8 cellular contexts compared by ENCODE assay signal in genomic region chr2:61671561-61672315, GRCh38.
DNase-seq lines count a peak whose midpoint lies in the region; ATAC-seq and TF ChIP-seq lines count a peak whose summit lies in the region.

No MANE protein-coding gene starts in this region.

- H3K4me3 Mint-ChIP-seq in GM23338 = peak overlapping the region; percentile 14; the same call in 1 of the 3 replicates
- peak overlapping the region; percentile 63 for H3K4me3 Mint-ChIP-seq in activated CD4-positive, alpha-beta memory T cell treated with anti-CD3 and anti-CD28 coated beads, Interleukin-2, amount 10 ng/mL, durations not matched to agents 7 days and 5 days

- no peaks in the 10 kb centered on the region for H4K20me1 ChIP-seq in GM23338 (replicated peaks; ENCODE audit: insufficient read depth)

- H3K4me3 ChIP-seq in GM23338 (no peak overlapping the region), heart right ventricle (peak overlapping the region in 8 of 10 donors; percentile 15 to 31 (median 26)), skeletal muscle satellite cell (ENCODE audit: low read length) (peak overlapping the region; percentile 54)

- no peak for TF ChIP-seq CTCF in GM23338 (conservative IDR thresholded peaks at IDR 0.05; ENCODE audit: low read depth in 2 of 2)
- TF ChIP-seq CTCF in heart right ventricle (IDR thresholded peaks at IDR 0.05) = no peak

- peak overlapping the region; percentile 49 for H3K27ac Mint-ChIP-seq in GM23338
- H3K27ac Mint-ChIP-seq in activated CD4-positive, alpha-beta memory T cell treated with anti-CD3 and anti-CD28 coated beads, Interleukin-2, amount 10 ng/mL, durations not matched to agents 7 days and 5 days = peak overlapping the region; percentile 72

- WGBS in heart right ventricle, 2 donors = 48 to 63% methylated on average over 5 of the region's 5 CpGs

- peaks cover 14% of the 10 kb centered on the region for H3K4me1 Mint-ChIP-seq in GM23338
- peaks cover 17% of the 10 kb centered on the region for H3K4me1 Mint-ChIP-seq in activated CD4-positive, alpha-beta memory T cell treated with anti-CD3 and anti-CD28 coated beads, Interleukin-2, amount 10 ng/mL, durations not matched to agents 7 days and 5 days

- intact Hi-C loops in heart right ventricle (cut with DNase I) = loop anchor here in 2 of 10 donors (2.0 to 5.0 kb wide), 2 partner anchors 23 to 91 kb away; no protein-coding TSS in a partner anchor

- no peaks in the 10 kb centered on the region for H3K79me2 ChIP-seq in GM23338 (replicated peaks; ENCODE audit: insufficient read depth)

- peaks cover 23% of the 10 kb centered on the region for H3K9me3 Mint-ChIP-seq in GM23338
- H3K9me3 Mint-ChIP-seq in activated CD4-positive, alpha-beta memory T cell treated with anti-CD3 and anti-CD28 coated beads, Interleukin-2, amount 10 ng/mL, durations not matched to agents 7 days and 5 days = peaks cover 22% of the 10 kb centered on the region

- peaks cover 4% of the 10 kb centered on the region for H3K27me3 Mint-ChIP-seq in GM23338 (ENCODE audit: insufficient read depth, low read depth, poor library complexity)
- no peaks in the 10 kb centered on the region for H3K27me3 Mint-ChIP-seq in activated CD4-positive, alpha-beta memory T cell treated with anti-CD3 and anti-CD28 coated beads, Interleukin-2, amount 10 ng/mL, durations not matched to agents 7 days and 5 days

- CTCF ChIA-PET in activated CD4-positive, alpha-beta memory T cell treated with anti-CD3 and anti-CD28 coated beads, Interleukin-2, amount 10 ng/mL, durations not matched to agents 7 days and 5 days (lab: Charles Lee) = interaction anchor here (1.4 to 2.5 kb wide), 3 partner anchors 14 to 121 kb away, joined by 4 to 12 read pairs (median 5); no protein-coding TSS in a partner anchor

- H3K4me2 ChIP-seq in GM23338 (peak overlapping the region; percentile 6), skeletal muscle satellite cell (ENCODE audit: low read length) (peak overlapping the region; percentile 82)

- 0 out of 2 replicates have a peak, but pooled peaks cover 8% of the 10 kb centered on the region for H3K36me3 ChIP-seq in GM23338 (ENCODE audit: insufficient read depth)
- H3K36me3 ChIP-seq in heart right ventricle = no peaks in the 10 kb centered on the region
- no peaks in the 10 kb centered on the region for H3K36me3 ChIP-seq in skeletal muscle satellite cell (ENCODE audit: insufficient read depth, low read length)

- H3K9me3 ChIP-seq in heart right ventricle (peaks cover 0 to 26% (median 0%) of the 10 kb centered on the region in 11 donors), skeletal muscle satellite cell (replicated peaks; ENCODE audit: low read length) (peaks cover 5% of the 10 kb centered on the region)

- H2AFZ ChIP-seq in GM23338 = peak overlapping the region; percentile 56

- H3F3A ChIP-seq in GM23338 (replicated peaks; ENCODE audit: low read depth) = no peaks in the 10 kb centered on the region

- peak overlapping the region; percentile 64 for H3K9ac ChIP-seq in skeletal muscle satellite cell (ENCODE audit: low read depth, low read length)

- H3K27ac ChIP-seq in GM23338 (ENCODE audit: low read depth) = no peak overlapping the region
- peak overlapping the region; percentile 70 to 89 (median 80) for H3K27ac ChIP-seq in heart right ventricle

- POLR2A ChIA-PET in activated CD4-positive, alpha-beta memory T cell treated with anti-CD3 and anti-CD28 coated beads, Interleukin-2, amount 10 ng/mL, durations not matched to agents 7 days and 5 days (lab: Charles Lee) = interaction anchor here (1.5 to 2.6 kb wide), 3 partner anchors 11 to 202 kb away, joined by 3 to 19 read pairs (median 4); partner anchors contain the start of genes USP34 and XPO1

- H3K4me1 ChIP-seq in GM23338 (ENCODE audit: insufficient read depth) = peaks cover 16% of the 10 kb centered on the region
- peaks cover 4 to 23% (median 19%) of the 10 kb centered on the region in 9 donors for H3K4me1 ChIP-seq in heart right ventricle
- H3K4me1 ChIP-seq in skeletal muscle satellite cell (ENCODE audit: control insufficient read depth, insufficient read depth, low read length) = peaks cover 16% of the 10 kb centered on the region

- DNase-seq in GM23338 (ENCODE audit: low spot score) (no peak), heart right ventricle (no peak), NCI-H2196 treated with DMSO at 0.1 percent for 48 hours (lab: John Stamatoyannopoulos, UW; ENCODE audit: unreplicated experiment) (no peak)
- DNase-seq in activated CD4-positive, alpha-beta memory T cell treated with anti-CD3 and anti-CD28 coated beads, Interleukin-2, amount 10 ng/mL, durations not matched to agents 7 days and 5 days = no peak
- DNase-seq in stimulated activated CD4-positive, alpha-beta T cell treated with anti-CD3 and anti-CD28 coated beads, Interleukin-2, amount 100 ng/mL, for 48 hours = no peak

- H3K36me3 Mint-ChIP-seq in GM23338 (ENCODE audit: low read depth) = peaks cover 10% of the 10 kb centered on the region; the same call in 1 of the 3 replicates
- peaks cover 20% of the 10 kb centered on the region for H3K36me3 Mint-ChIP-seq in activated CD4-positive, alpha-beta memory T cell treated with anti-CD3 and anti-CD28 coated beads, Interleukin-2, amount 10 ng/mL, durations not matched to agents 7 days and 5 days (ENCODE audit: low read depth)

- H3K27me3 ChIP-seq in GM23338 (ENCODE audit: insufficient read depth) = no peaks in the 10 kb centered on the region
- no peaks in the 10 kb centered on the region for H3K27me3 ChIP-seq in heart right ventricle
- H3K27me3 ChIP-seq in skeletal muscle satellite cell (ENCODE audit: control insufficient read depth, insufficient read depth, low read length) = no peaks in the 10 kb centered on the region

- H3K9me2 ChIP-seq in GM23338 (ENCODE audit: insufficient read depth) = no peaks in the 10 kb centered on the region

- ATAC-seq in GM23338 = peak; percentile 29; the same call in 2 of the 3 replicates
- ATAC-seq in heart right ventricle = peak in 4 of 8 donors; percentile 18 to 46 (median 38)
- ATAC-seq in HG02973 (IDR thresholded peaks at IDR 0.05; ENCODE audit: unreplicated experiment) = no peak
- no peak for ATAC-seq in GM21529 (IDR thresholded peaks at IDR 0.05; ENCODE audit: unreplicated experiment)

TF ChIP-seq in GM23338, 12 proteins besides CTCF, POLR2A, EP300 and RAD21:
- no peak for TF ChIP-seq ZNF331 (CRISPR knock-in tag; IDR thresholded peaks at IDR 0.05; ENCODE audit: low read depth)
